Comparison of ENCODE assay signal across 12 cellular contexts in genomic region chr10:78925800-78926319, GRCh38.
DNase-seq lines count a peak whose midpoint lies in the region; ATAC-seq and TF ChIP-seq lines count a peak whose summit lies in the region.
"Had no signal": no experiment of that assay in that cellular context is flagged by ENCODE, and none has a peak within 500 bp of the region (broad histone marks: within the 10 kb centered on the region; RNA-seq: fewer than 3 reads in every experiment).

No MANE protein-coding gene starts in this region.

- no peaks in the 10 kb centered on the region for H3K9me3 Mint-ChIP-seq in activated naive CD4-positive, alpha-beta T cell treated with anti-CD3 and anti-CD28 coated beads, Interleukin-2, amount 50 U/mL, for 72 hours
- H3K9me3 Mint-ChIP-seq: immature natural killer cell, nephron had no signal

- H3K4me3 ChIP-seq in AG09309 (ENCODE audit: control insufficient read depth, low read depth, low read length) (no peak overlapping the region), spleen (no peak overlapping the region), ovary (no peak overlapping the region)

- H3K27me3 ChIP-seq in spleen (replicated peaks in 1 of 7) (peaks cover 0 to 4% (median 0%) of the 10 kb centered on the region in 7 donors), ovary (no peaks in the 10 kb centered on the region)

- intact Hi-C loops in spleen (cut with DNase I; ENCODE audit: low total_unique reads) = no loop called here
- intact Hi-C loops in ovary (cut with DNase I) = no loop called here

- TF ChIP-seq EP300 in ovary (IDR thresholded peaks at IDR 0.05) = no peak

- H3K36me3 ChIP-seq in spleen = no peaks in the 10 kb centered on the region
- H3K36me3 ChIP-seq in ovary = no peaks in the 10 kb centered on the region

- H3K27ac ChIP-seq in spleen = no peak overlapping the region
- H3K27ac ChIP-seq in ovary = no peak overlapping the region
- H3K27ac ChIP-seq: KMS-11 had no signal

- no peaks in the 10 kb centered on the region for H3K4me1 ChIP-seq in spleen
- peaks cover under 1% of the 10 kb centered on the region for H3K4me1 ChIP-seq in ovary (ENCODE audit: insufficient read depth)

- H3K36me3 Mint-ChIP-seq in activated naive CD4-positive, alpha-beta T cell treated with anti-CD3 and anti-CD28 coated beads, Interleukin-2, amount 50 U/mL, for 72 hours = no peaks in the 10 kb centered on the region
- H3K36me3 Mint-ChIP-seq: CD4-positive, CD25-positive, alpha-beta regulatory T cell; immature natural killer cell had no signal

- ATAC-seq in activated naive CD4-positive, alpha-beta T cell treated with anti-CD3 and anti-CD28 coated beads, Interleukin-2, amount 50 U/mL, for 72 hours = no peak
- ATAC-seq in HG02642 (IDR thresholded peaks at IDR 0.05; ENCODE audit: poor library complexity, unreplicated experiment) = no peak

- WGBS in spleen, 5 donors = 64 to 81% (median 74%) methylated on average over 6 of the region's 6 CpGs
- 30 to 55% (median 48%) methylated on average over 6 of the region's 6 CpGs for WGBS in ovary, 3 donors

- no peak for TF ChIP-seq CTCF in AG09309 (IDR thresholded peaks at IDR 0.05; ENCODE audit: control insufficient read depth, insufficient read depth, low read depth, low read length, missing control alignments)
- no peak for TF ChIP-seq CTCF in spleen (IDR thresholded peaks at IDR 0.05 in 8 of 11, conservative IDR thresholded peaks at IDR 0.05 in 3 of 11)
- TF ChIP-seq CTCF in ovary (IDR thresholded peaks at IDR 0.05) = no peak

- no peak overlapping the region for H3K27ac Mint-ChIP-seq in activated naive CD4-positive, alpha-beta T cell treated with anti-CD3 and anti-CD28 coated beads, Interleukin-2, amount 50 U/mL, for 72 hours
- H3K27ac Mint-ChIP-seq: CD4-positive, CD25-positive, alpha-beta regulatory T cell; immature natural killer cell; nephron had no signal

- DNase-seq in AG09309 (ENCODE audit: low read depth) (peak; percentile 96), LHCN-M2 (ENCODE audit: low read depth) (peak; percentile 89), amniotic epithelial cell (ENCODE audit: low read depth) (peak; percentile 100), kidney glomerular epithelial cell (lab: John Stamatoyannopoulos, UW) (peak; percentile 82), spleen (no peak), ovary (no peak)
- no peak for DNase-seq in activated naive CD4-positive, alpha-beta T cell treated with anti-CD3 and anti-CD28 coated beads, Interleukin-2, amount 50 U/mL, for 72 hours (ENCODE audit: low spot score in 2 of 2)
- DNase-seq: CD4-positive, CD25-positive, alpha-beta regulatory T cell; immature natural killer cell had no signal

- no peaks in the 10 kb centered on the region for H3K9me3 ChIP-seq in spleen
- no peaks in the 10 kb centered on the region for H3K9me3 ChIP-seq in ovary

- TF ChIP-seq POLR2A in spleen (IDR thresholded peaks at IDR 0.05) = no peak
- no peak for TF ChIP-seq POLR2A in ovary (IDR thresholded peaks at IDR 0.05)

Comparison
In these comparisons a context has a peak if more than half of its experiments do, and no peak if none do; other contexts are left out.
1. DNase-seq: peak in AG09309 (single experiment), LHCN-M2 (single experiment), amniotic epithelial cell (single experiment) and kidney glomerular epithelial cell (single experiment); none in activated naive CD4-positive, alpha-beta T cell treated with anti-CD3 and anti-CD28 coated beads, Interleukin-2, amount 50 U/mL, for 72 hours (0 of 2), spleen (single experiment) and ovary (0 of 5).